In the genomic region with DNA sequence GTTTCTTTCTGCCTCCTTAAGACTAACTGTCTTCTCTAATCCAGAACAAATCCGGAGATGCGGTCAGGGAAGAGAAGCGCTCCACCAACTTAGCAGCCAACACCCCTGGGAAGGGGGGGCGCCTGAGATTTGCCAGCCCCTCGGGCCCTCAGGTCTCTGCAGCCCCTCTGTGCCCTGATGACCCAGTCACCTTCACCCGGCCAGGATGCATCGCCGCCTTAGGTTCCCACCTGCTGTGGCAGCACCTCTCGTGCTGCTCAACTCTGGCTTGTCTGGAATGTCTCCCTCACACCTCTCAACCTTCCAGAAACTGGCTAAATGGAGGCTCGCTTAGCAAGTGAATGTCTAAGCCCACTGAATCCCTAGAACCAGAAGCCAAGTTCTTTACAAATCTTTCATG, we compare ENCODE assay signal across 33 cellular contexts.
"Had no signal": no experiment of that assay in that cellular context is flagged by ENCODE, and none has a peak within 500 bp of the region (broad histone marks: within the 10 kb centered on the region; RNA-seq: fewer than 3 reads in every experiment).

No MANE protein-coding gene starts in this region.

- H3K27me3 Mint-ChIP-seq: activated CD8-positive, alpha-beta T cell treated with anti-CD3 and anti-CD28 coated beads for 36 hours; activated naive CD8-positive, alpha-beta T cell had no signal

- H3K9me3 ChIP-seq: adrenal gland, body of pancreas, breast epithelium had no signal

- H3K36me3 ChIP-seq: brain microvascular endothelial cell had no signal

- H3K4me1 ChIP-seq: body of pancreas, breast epithelium had no signal

- ATAC-seq: activated CD8-positive, alpha-beta T cell treated with anti-CD3 and anti-CD28 coated beads for 36 hours; activated T-cell treated with anti-CD3 and anti-CD28 coated beads, Interleukin-2, amount 50 U/mL, for 4 hours; activated T-cell treated with anti-CD3 and anti-CD28 coated beads, Interleukin-2, amount 50 U/mL, for 72 hours; body of pancreas had no signal

- H3K36me3 Mint-ChIP-seq: activated CD4-positive, alpha-beta memory T cell treated with anti-CD3 and anti-CD28 coated beads for 36 hours; activated naive CD4-positive, alpha-beta T cell treated with anti-CD3 and anti-CD28 coated beads, Interleukin-2, amount 10 ng/mL, durations not matched to agents 7 days and 5 days; activated naive CD4-positive, alpha-beta T cell treated with anti-CD3 and anti-CD28 coated beads, Interleukin-2, amount 50 U/mL, for 24 hours; activated naive CD8-positive, alpha-beta T cell had no signal

- H3K4me3 ChIP-seq: adrenal gland, body of pancreas, breast epithelium had no signal

- H3K27ac ChIP-seq: adrenal gland, body of pancreas, brain microvascular endothelial cell, breast epithelium, VCaP had no signal

- H3K4me3 Mint-ChIP-seq: activated B cell treated with CpG ODN at 0.5 μM for 24 hours; activated CD4-positive, alpha-beta memory T cell treated with anti-CD3 and anti-CD28 coated beads for 36 hours; activated CD4-positive, alpha-beta T cell treated with anti-CD3 and anti-CD28 coated beads, Interleukin-2, amount 10 ng/mL, durations not matched to agents 24 days and 14 days; activated CD8-positive, alpha-beta T cell treated with anti-CD3 and anti-CD28 coated beads for 36 hours; activated naive CD4-positive, alpha-beta T cell treated with anti-CD3 and anti-CD28 coated beads, Interleukin-2, amount 10 ng/mL, durations not matched to agents 7 days and 5 days; activated naive CD4-positive, alpha-beta T cell treated with anti-CD3 and anti-CD28 coated beads, Interleukin-2, amount 50 U/mL, for 24 hours; activated naive CD8-positive, alpha-beta T cell; activated T-cell treated with anti-CD3 and anti-CD28 coated beads, Interleukin-2, amount 50 U/mL, for 4 hours; activated T-cell treated with anti-CD3 and anti-CD28 coated beads, Interleukin-2, amount 50 U/mL, for 72 hours; T-helper 1 cell treated with Interleukin-12 subunit alpha and Interleukin-12 subunit beta and Interleukin-4 antibody, amounts not matched to agents 30 μg/mL and 1 μg/mL, for 36 hours; T-helper 2 cell treated with Interferon-gamma antibody and Interleukin-4, amounts not matched to agents 5 μg/mL and 100 μg/mL, for 36 hours had no signal

- H3K4me1 Mint-ChIP-seq: activated B cell treated with CpG ODN at 0.5 μM for 24 hours; activated naive CD4-positive, alpha-beta T cell treated with anti-CD3 and anti-CD28 coated beads, Interleukin-2, amount 10 ng/mL, durations not matched to agents 7 days and 5 days had no signal

- H3K27me3 ChIP-seq: adrenal gland, body of pancreas, brain microvascular endothelial cell, breast epithelium had no signal

- H3K27ac Mint-ChIP-seq: activated B cell treated with CpG ODN at 0.5 μM for 24 hours; activated CD4-positive, alpha-beta memory T cell treated with anti-CD3 and anti-CD28 coated beads for 36 hours; activated CD4-positive, alpha-beta T cell treated with anti-CD3 and anti-CD28 coated beads, Interleukin-2, amount 10 ng/mL, durations not matched to agents 24 days and 14 days; activated CD8-positive, alpha-beta T cell treated with anti-CD3 and anti-CD28 coated beads for 36 hours; activated naive CD4-positive, alpha-beta T cell treated with anti-CD3 and anti-CD28 coated beads, Interleukin-2, amount 10 ng/mL, durations not matched to agents 7 days and 5 days; activated naive CD4-positive, alpha-beta T cell treated with anti-CD3 and anti-CD28 coated beads, Interleukin-2, amount 50 U/mL, for 24 hours; activated naive CD8-positive, alpha-beta T cell; activated T-cell treated with anti-CD3 and anti-CD28 coated beads, Interleukin-2, amount 50 U/mL, for 72 hours; activated T-helper 2 cell treated with anti-CD3 and anti-CD28 coated beads, Interferon-gamma antibody, Interleukin-2, Interleukin-4, amounts not matched to agents 10 μg/mL and 5 μg/mL and 100 μg/mL, durations not matched to agents 14 hours and 24 hours and 36 hours; T-helper 1 cell treated with Interleukin-12 subunit alpha and Interleukin-12 subunit beta and Interleukin-4 antibody, amounts not matched to agents 30 μg/mL and 1 μg/mL, for 36 hours; T-helper 2 cell treated with Interferon-gamma antibody and Interleukin-4, amounts not matched to agents 5 μg/mL and 100 μg/mL, for 36 hours had no signal

- H3K9me3 Mint-ChIP-seq: activated B cell treated with CpG ODN at 0.5 μM for 24 hours; activated CD4-positive, alpha-beta memory T cell treated with anti-CD3 and anti-CD28 coated beads for 36 hours; activated CD4-positive, alpha-beta T cell treated with anti-CD3 and anti-CD28 coated beads, Interleukin-2, amount 10 ng/mL, durations not matched to agents 24 days and 14 days; activated CD8-positive, alpha-beta T cell treated with anti-CD3 and anti-CD28 coated beads for 36 hours; activated naive CD4-positive, alpha-beta T cell treated with anti-CD3 and anti-CD28 coated beads, Interleukin-2, amount 10 ng/mL, durations not matched to agents 7 days and 5 days; activated naive CD4-positive, alpha-beta T cell treated with anti-CD3 and anti-CD28 coated beads, Interleukin-2, amount 50 U/mL, for 24 hours; activated T-cell treated with anti-CD3 and anti-CD28 coated beads, Interleukin-2, amount 50 U/mL, for 4 hours; activated T-cell treated with anti-CD3 and anti-CD28 coated beads, Interleukin-2, amount 50 U/mL, for 72 hours; activated T-helper 2 cell treated with anti-CD3 and anti-CD28 coated beads, Interferon-gamma antibody, Interleukin-2, Interleukin-4, amounts not matched to agents 10 μg/mL and 5 μg/mL and 100 μg/mL, durations not matched to agents 14 hours and 24 hours and 36 hours; T-helper 1 cell treated with Interleukin-12 subunit alpha and Interleukin-12 subunit beta and Interleukin-4 antibody, amounts not matched to agents 30 μg/mL and 1 μg/mL, for 36 hours; T-helper 2 cell treated with Interferon-gamma antibody and Interleukin-4, amounts not matched to agents 5 μg/mL and 100 μg/mL, for 36 hours had no signal

- DNase-seq: activated B cell treated with CpG ODN at 0.5 μM for 24 hours; activated CD4-positive, alpha-beta memory T cell treated with anti-CD3 and anti-CD28 coated beads for 36 hours; activated CD4-positive, alpha-beta T cell treated with anti-CD3 and anti-CD28 coated beads for 4 hours; activated CD4-positive, alpha-beta T cell treated with anti-CD3 and anti-CD28 coated beads, Interleukin-2, amount 10 ng/mL, durations not matched to agents 24 days and 14 days; activated CD4-positive, alpha-beta T cell treated with anti-CD3 and anti-CD28 coated beads, Interleukin-2, amount 50 U/mL, for 1 hour; activated CD4-positive, alpha-beta T cell treated with anti-CD3 and anti-CD28 coated beads, Interleukin-2, amount 50 U/mL, for 4 hours; activated CD4-positive, CD25-positive, alpha-beta regulatory T cell treated with anti-CD3 and anti-CD28 coated beads, Interleukin-2, amount 50 U/mL, for 72 hours; activated CD8-positive, alpha-beta memory T cell treated with anti-CD3 and anti-CD28 coated beads, Interleukin-2, amount 50 U/mL, for 4 hours; activated CD8-positive, alpha-beta T cell treated with anti-CD3 and anti-CD28 coated beads for 36 hours; activated effector memory CD4-positive, alpha-beta T cell treated with Interleukin-2 at 50 U/mL for 16 hours; activated gamma-delta T cell; activated naive CD4-positive, alpha-beta T cell treated with anti-CD3 and anti-CD28 coated beads, Interleukin-2, amount 10 ng/mL, durations not matched to agents 7 days and 5 days; activated naive CD4-positive, alpha-beta T cell treated with Interleukin-2 at 50 U/mL for 16 hours; activated T-cell treated with anti-CD3 and anti-CD28 coated beads for 4 hours; activated T-cell treated with anti-CD3 and anti-CD28 coated beads, Interleukin-2, amount 50 U/mL, for 1 hour; activated T-cell treated with anti-CD3 and anti-CD28 coated beads, Interleukin-2, amount 50 U/mL, for 4 hours; activated T-cell treated with anti-CD3 and anti-CD28 coated beads, Interleukin-2, amount 50 U/mL, for 72 hours; adrenal gland; amniotic stem cell; aorta; body of pancreas; brain microvascular endothelial cell; central memory CD4-positive, alpha-beta T cell; T-helper 1 cell; T-helper 2 cell; T-helper 9 cell had no signal
